8 cellular contexts compared by ENCODE assay signal in the genomic region with DNA sequence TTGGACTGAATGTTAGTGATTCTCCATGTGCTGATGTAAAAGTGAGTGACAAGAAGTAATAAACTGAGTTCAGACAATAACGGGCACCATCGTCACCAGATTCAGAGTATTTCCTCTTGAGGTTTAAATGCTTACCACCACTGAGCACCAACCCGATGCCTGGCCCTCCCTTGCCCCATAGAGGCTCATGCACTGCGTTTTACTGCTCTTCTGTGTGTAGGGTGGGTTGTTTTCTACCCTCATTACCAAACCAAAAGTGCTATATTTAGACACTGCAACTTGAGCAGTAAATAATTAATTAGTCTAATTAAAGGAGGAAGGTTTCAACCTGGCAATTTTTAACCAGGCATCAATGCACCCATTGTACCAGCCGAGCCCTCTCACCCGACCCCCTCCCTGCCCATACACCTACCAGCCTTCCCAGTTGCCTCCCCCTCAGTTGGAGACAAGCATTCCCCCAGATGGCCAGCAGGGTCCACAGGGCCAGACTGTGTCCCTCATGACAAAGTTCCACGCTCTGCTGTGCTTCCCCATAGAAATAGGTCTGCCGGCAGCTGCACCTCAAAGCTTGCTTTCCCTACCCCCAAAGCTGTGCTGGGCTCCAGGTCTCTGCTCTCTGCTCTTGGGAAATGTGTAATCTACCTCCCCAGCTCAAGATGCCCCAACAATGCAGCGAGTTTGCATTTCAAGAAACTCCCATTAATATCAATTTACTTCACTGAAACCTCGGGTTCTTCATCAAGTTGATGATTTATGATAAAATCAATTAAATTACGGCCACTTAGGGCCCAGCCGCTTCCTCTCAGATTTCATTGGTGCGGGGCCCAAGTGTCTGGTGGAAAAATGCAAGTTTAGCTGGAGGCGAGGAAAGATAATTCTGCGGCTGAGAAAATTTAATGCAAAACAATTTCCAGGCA.
DNase-seq lines count a peak whose midpoint lies in the region; ATAC-seq and TF ChIP-seq lines count a peak whose summit lies in the region.

No MANE protein-coding gene starts in this region.

- peak; percentile 51 for DNase-seq in AG20443 (ENCODE audit: low spot score)
- peak; percentile 32 for DNase-seq in kidney glomerular epithelial cell (lab: John Stamatoyannopoulos, UW)
- DNase-seq in hypothalamus (lab: John Stamatoyannopoulos, UW) = no peak
- DNase-seq in T1000 (lab: John Stamatoyannopoulos, UW) = no peak
- no peak for DNase-seq in NCI-H1436 treated with DMSO at 0.1 percent for 48 hours (lab: John Stamatoyannopoulos, UW)
- no peak for DNase-seq in activated naive CD4-positive, alpha-beta T cell treated with anti-CD3 and anti-CD28 coated beads, Interleukin-2, amount 50 U/mL, for 16 hours

- peak overlapping the region; percentile 63 for H3K9ac ChIP-seq in OCI-LY3 (ENCODE audit: low read length)

- no peaks in the 10 kb centered on the region for H3K27me3 ChIP-seq in OCI-LY3 (ENCODE audit: low read depth, low read length)

- no peak overlapping the region for H2AFZ ChIP-seq in OCI-LY3 (ENCODE audit: low read depth, low read length)

- no peaks in the 10 kb centered on the region for H4K20me1 ChIP-seq in OCI-LY3 (ENCODE audit: insufficient read depth, low read length)

- H3K9me3 ChIP-seq in OCI-LY3 (ENCODE audit: insufficient read depth, low read length) = no peaks in the 10 kb centered on the region

- H3K79me2 ChIP-seq in OCI-LY3 (ENCODE audit: low read length) = peaks cover 34% of the 10 kb centered on the region

- H3K36me3 ChIP-seq in OCI-LY3 (replicated peaks; ENCODE audit: low read depth, low read length) = peaks cover 25% of the 10 kb centered on the region

- H3K4me3 ChIP-seq in OCI-LY3 (ENCODE audit: low read length) = peak overlapping the region; percentile 71

- H3K4me1 ChIP-seq in OCI-LY3 (ENCODE audit: low read length) = peaks cover 37% of the 10 kb centered on the region

- ATAC-seq in GM19324 (IDR thresholded peaks at IDR 0.05; ENCODE audit: low FRiP score, unreplicated experiment) = peak; percentile 57

- peak overlapping the region; percentile 10; the same call in 1 of the 2 replicates for H3K27ac ChIP-seq in OCI-LY3 (ENCODE audit: low read length)

- TF ChIP-seq CTCF in OCI-LY3 (IDR thresholded peaks at IDR 0.05; ENCODE audit: low read depth, low read length) = no peak

- peak overlapping the region; percentile 60 for H3K4me2 ChIP-seq in OCI-LY3 (ENCODE audit: low read length)

Comparison
In these comparisons a context has a peak if more than half of its experiments do, and no peak if none do; other contexts are left out.
1. DNase-seq: peak in AG20443 (single experiment) and kidney glomerular epithelial cell (single experiment); none in hypothalamus (0 of 51), T1000 (single experiment), NCI-H1436 treated with DMSO at 0.1 percent for 48 hours (single experiment) and activated naive CD4-positive, alpha-beta T cell treated with anti-CD3 and anti-CD28 coated beads, Interleukin-2, amount 50 U/mL, for 16 hours (single experiment).